9 cellular contexts compared by ENCODE assay signal in genomic region chr16:154223-155030, GRCh38. TPM values are rescaled to one million over a fixed set of nuclear protein-coding genes. Genes with fewer than 3 reads are reported as not detected.
DNase-seq lines count a peak whose midpoint lies in the region; ATAC-seq and TF ChIP-seq lines count a peak whose summit lies in the region.
"Had no signal": no experiment of that assay in that cellular context is flagged by ENCODE, and none has a peak within 500 bp of the region (broad histone marks: within the 10 kb centered on the region; RNA-seq: fewer than 3 reads in every experiment).

No MANE protein-coding gene starts in this region.

- H3K4me3 Mint-ChIP-seq in activated naive CD8-positive, alpha-beta T cell treated with anti-CD3 and anti-CD28 coated beads, Interleukin-2, amount 10 ng/mL, durations not matched to agents 7 days and 5 days = peak overlapping the region; percentile 78

- H3K27ac ChIP-seq in spleen (peak overlapping the region in 1 of 8 donors; percentile 14), RWPE1 (no peak overlapping the region)

- H3K9me3 ChIP-seq in spleen = no peaks in the 10 kb centered on the region

- H3K36me3 ChIP-seq in H7 (replicated peaks; ENCODE audit: control insufficient read depth, insufficient read depth, low read length) = no peaks in the 10 kb centered on the region
- H3K36me3 ChIP-seq in spleen = no peaks in the 10 kb centered on the region

- intact Hi-C loops in spleen (cut with DNase I; ENCODE audit: low total_unique reads) = no loop called here

- DNase-seq in AG04449 (ENCODE audit: low read depth, low spot score) (no peak), H7 (peak; percentile 91), spleen (no peak), cerebellar cortex (ENCODE audit: low spot score) (no peak), RWPE1 (ENCODE audit: low spot score) (no peak)
- peak; percentile 52 for DNase-seq in activated naive CD8-positive, alpha-beta T cell treated with anti-CD3 and anti-CD28 coated beads, Interleukin-2, amount 10 ng/mL, durations not matched to agents 7 days and 5 days

- H3K4me1 ChIP-seq in spleen = peaks cover 6 to 12% (median 10%) of the 10 kb centered on the region in 6 donors

- TF ChIP-seq POLR2A in spleen (IDR thresholded peaks at IDR 0.05) = no peak

- CTCF ChIA-PET in AG04449 (lab: Yijun Ruan, JAX) = interaction anchor here (2.3 kb wide), 1 partner anchor 27 kb away, joined by 11 read pairs; the partner anchor contains the start of gene HBQ1
- CTCF ChIA-PET in RWPE1 (lab: Yijun Ruan, JAX) = no interaction called here

- H3K27me3 Mint-ChIP-seq in activated naive CD8-positive, alpha-beta T cell treated with anti-CD3 and anti-CD28 coated beads, Interleukin-2, amount 10 ng/mL, durations not matched to agents 7 days and 5 days = peaks cover 31% of the 10 kb centered on the region

- 2 to 8% (median 2%) methylated on average over 19 to 53 of the region's 57 CpGs for WGBS in spleen, 5 donors

- TF ChIP-seq CTCF in AG04449 (IDR thresholded peaks at IDR 0.05; ENCODE audit: insufficient read depth, low read length, missing control alignments) (no peak), spleen (IDR thresholded peaks at IDR 0.05 in 8 of 11, conservative IDR thresholded peaks at IDR 0.05 in 3 of 11) (no peak), RWPE1 (conservative IDR thresholded peaks at IDR 0.05; ENCODE audit: low read depth) (no peak)

- no peak overlapping the region for H3K27ac Mint-ChIP-seq in activated naive CD8-positive, alpha-beta T cell treated with anti-CD3 and anti-CD28 coated beads, Interleukin-2, amount 10 ng/mL, durations not matched to agents 7 days and 5 days

- peak; percentile 27 for ATAC-seq in activated naive CD8-positive, alpha-beta T cell treated with anti-CD3 and anti-CD28 coated beads, Interleukin-2, amount 10 ng/mL, durations not matched to agents 7 days and 5 days (ENCODE audit: low read depth)
- no peak for ATAC-seq in GM21526 (IDR thresholded peaks at IDR 0.05; ENCODE audit: low FRiP score, unreplicated experiment)

- H3K4me3 ChIP-seq in AG04449 (ENCODE audit: low read depth, low read length) (peak overlapping the region; percentile 46), H7 (ENCODE audit: insufficient read depth, low read depth, low read length) (peak overlapping the region; percentile 51), iPS-11a (ENCODE audit: low read depth, low read length) (peak overlapping the region; percentile 47), spleen (peak overlapping the region; percentile 6 to 67 (median 36))

- POLR2A ChIA-PET in AG04449 (lab: Yijun Ruan, JAX) = no interaction called here
- POLR2A ChIA-PET in activated naive CD8-positive, alpha-beta T cell treated with anti-CD3 and anti-CD28 coated beads, Interleukin-2, amount 10 ng/mL, durations not matched to agents 7 days and 5 days (lab: Charles Lee) = no interaction called here
- POLR2A ChIA-PET in RWPE1 (lab: Yijun Ruan, JAX; ENCODE audit: low non-redundant PET) = no interaction called here

- H3K4me1 Mint-ChIP-seq in activated naive CD8-positive, alpha-beta T cell treated with anti-CD3 and anti-CD28 coated beads, Interleukin-2, amount 10 ng/mL, durations not matched to agents 7 days and 5 days = peaks cover 5% of the 10 kb centered on the region

- H3K27me3 ChIP-seq in H7 (ENCODE audit: control insufficient read depth, insufficient read depth, low read length) (peaks cover 37% of the 10 kb centered on the region), spleen (replicated peaks in 1 of 7) (peaks cover 0 to 60% (median 21%) of the 10 kb centered on the region in 7 donors)

- no peaks in the 10 kb centered on the region for H3K36me3 Mint-ChIP-seq in activated naive CD8-positive, alpha-beta T cell treated with anti-CD3 and anti-CD28 coated beads, Interleukin-2, amount 10 ng/mL, durations not matched to agents 7 days and 5 days

- no peaks in the 10 kb centered on the region for H3K9me3 Mint-ChIP-seq in activated naive CD8-positive, alpha-beta T cell treated with anti-CD3 and anti-CD28 coated beads, Interleukin-2, amount 10 ng/mL, durations not matched to agents 7 days and 5 days

RNA-seq across cellular contexts. Expression of gene HBZ, which starts 2.0 kb away (rescaled TPM):
- not detected in 2 replicates for total RNA-seq in H7 (2014; rRNA removed; shearing (Covaris generic))
- not detected for total RNA-seq in activated naive CD8-positive, alpha-beta T cell treated with anti-CD3 and anti-CD28 coated beads, Interleukin-2, amount 10 ng/mL, durations not matched to agents 7 days and 5 days
- 1 to 10 TPM in 1 of 7 donors, not detected in 6; 1.2 TPM for total RNA-seq in spleen
- polyA plus RNA-seq in spleen = under 1 TPM in 1 of 3 donors, not detected in 2; 0.16 TPM
- polyA plus RNA-seq: esophagus had no signal

RNA-seq across cellular contexts. Expression of gene HBM, which starts 11.4 kb away (rescaled TPM):
- total RNA-seq in H7 (2014; rRNA removed; shearing (Covaris generic)) = not detected in 2 replicates
- total RNA-seq in activated naive CD8-positive, alpha-beta T cell treated with anti-CD3 and anti-CD28 coated beads, Interleukin-2, amount 10 ng/mL, durations not matched to agents 7 days and 5 days = not detected
- 10 to 100 TPM in 4 of 7 donors, 1 to 10 TPM in 2, not detected in 1; 1.4 to 96.6 (median 24.0) TPM for total RNA-seq in spleen
- polyA plus RNA-seq in spleen = 1 to 10 TPM in 1 of 3 donors, under 1 TPM in 2; 0.20 to 2.9 (median 0.28) TPM
- polyA plus RNA-seq: esophagus had no signal

RNA-seq across cellular contexts. Expression of gene NPRL3, which starts 16.0 kb away (rescaled TPM):
- total RNA-seq in H7 (2014; rRNA removed; shearing (Covaris generic)) = 9.9 and 10.9 TPM in 2 replicates
- total RNA-seq in activated naive CD8-positive, alpha-beta T cell treated with anti-CD3 and anti-CD28 coated beads, Interleukin-2, amount 10 ng/mL, durations not matched to agents 7 days and 5 days = 10 to 100 TPM; 27.4 to 31.6 TPM
- 10 to 100 TPM; 22.7 to 38.7 (median 31.7) TPM for total RNA-seq in spleen
- polyA plus RNA-seq in spleen = 10 to 100 TPM in 2 of 3 donors, 1 to 10 TPM in 1; 8.7 to 22.4 (median 12.5) TPM

RNA-seq across cellular contexts. Expression of gene HBA2, which starts 18.2 kb away (rescaled TPM):
- total RNA-seq in H7 (2014; rRNA removed; shearing (Covaris generic)) = not detected in 2 replicates
- total RNA-seq in activated naive CD8-positive, alpha-beta T cell treated with anti-CD3 and anti-CD28 coated beads, Interleukin-2, amount 10 ng/mL, durations not matched to agents 7 days and 5 days = not detected
- total RNA-seq in spleen = over 10,000 TPM in 3 of 7 donors, 1,000 to 10,000 TPM in 2, 100 to 1,000 TPM in 2; 283 to 16,395 (median 9,081) TPM
- 1,000 to 10,000 TPM in 1 of 3 donors, 100 to 1,000 TPM in 2; 256 to 5,765 (median 344) TPM for polyA plus RNA-seq in spleen

RNA-seq across cellular contexts. Expression of gene HBA1, which starts 22.1 kb away (rescaled TPM):
- total RNA-seq in H7 (2014; rRNA removed; shearing (Covaris generic)) = not detected in 2 replicates
- total RNA-seq in activated naive CD8-positive, alpha-beta T cell treated with anti-CD3 and anti-CD28 coated beads, Interleukin-2, amount 10 ng/mL, durations not matched to agents 7 days and 5 days = not detected
- over 10,000 TPM in 1 of 7 donors, 1,000 to 10,000 TPM in 4, 100 to 1,000 TPM in 2; 276 to 25,333 (median 6,594) TPM for total RNA-seq in spleen
- 1,000 to 10,000 TPM in 1 of 3 donors, 100 to 1,000 TPM in 1, 10 to 100 TPM in 1; 77.8 to 2,221 (median 120) TPM for polyA plus RNA-seq in spleen

Comparison
In these comparisons a context has a peak if more than half of its experiments do, and no peak if none do; other contexts are left out.
1. DNase-seq: peak in H7 (single experiment) and activated naive CD8-positive, alpha-beta T cell treated with anti-CD3 and anti-CD28 coated beads, Interleukin-2, amount 10 ng/mL, durations not matched to agents 7 days and 5 days (single experiment); none in AG04449 (single experiment), spleen (single experiment), cerebellar cortex (single experiment) and RWPE1 (single experiment).
2. Peak in every context shown above with its lines, with median percentiles within 50 percentile points of each other: H3K4me3 ChIP-seq.